Comparison of ENCODE assay signal across 8 cellular contexts in the genomic region with DNA sequence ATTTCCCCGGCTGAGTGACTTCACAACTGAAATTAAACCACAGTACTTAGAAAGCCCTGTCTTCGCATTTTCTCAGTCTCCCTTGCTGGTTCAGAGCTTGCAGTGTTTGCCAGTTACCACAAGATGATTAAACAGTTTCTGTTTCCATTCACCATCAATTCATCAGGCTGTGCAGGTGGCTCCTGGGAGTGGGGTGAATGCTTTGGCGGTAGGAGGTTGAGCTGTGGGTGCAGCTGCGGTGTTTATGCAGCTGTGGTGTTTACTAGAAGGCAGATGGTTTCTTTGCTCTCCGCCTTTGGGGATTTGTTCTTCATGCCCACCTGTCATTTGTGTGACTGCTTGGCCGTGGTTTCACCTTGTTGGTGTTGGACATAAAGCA. TPM values are rescaled to one million over a fixed set of nuclear protein-coding genes. Genes with fewer than 3 reads are reported as not detected.
DNase-seq lines count a peak whose midpoint lies in the region; ATAC-seq and TF ChIP-seq lines count a peak whose summit lies in the region.

No MANE protein-coding gene starts in this region.

- H3K4me1 ChIP-seq in ovary (ENCODE audit: insufficient read depth), result no peaks in the 10 kb centered on the region

- peak; percentile 90 for ATAC-seq in memory B cell (ENCODE audit: low read depth)

- H3K36me3 ChIP-seq in ovary, result no peaks in the 10 kb centered on the region

- no peaks in the 10 kb centered on the region for H3K9me3 ChIP-seq in ovary

- H3K27me3 ChIP-seq in ovary, result no peaks in the 10 kb centered on the region

- H3K36me3 Mint-ChIP-seq in memory B cell, result no peaks in the 10 kb centered on the region

- peaks cover 11% of the 10 kb centered on the region for H3K4me1 Mint-ChIP-seq in memory B cell

- in situ Hi-C loops in GM13976 (cut with MboI; ENCODE audit: low sequenced_read_pairs, unreplicated experiment), result no loop called here

- TF ChIP-seq EP300 in ovary (IDR thresholded peaks at IDR 0.05), result no peak

- TF ChIP-seq CTCF in GM13976 (IDR thresholded peaks at IDR 0.05; ENCODE audit: borderline replicate concordance, control extremely low read depth, extremely low read depth, insufficient read depth, missing control alignments), result no peak
- no peak for TF ChIP-seq CTCF in ovary (IDR thresholded peaks at IDR 0.05)

- peaks cover 29% of the 10 kb centered on the region for H3K27me3 Mint-ChIP-seq in memory B cell

- 16 to 30% (median 28%) methylated on average over 6 of the region's 6 CpGs for WGBS in ovary, 3 donors

- DNase-seq in GM13976 (ENCODE audit: low spot score) (peak; percentile 71), H4 (ENCODE audit: low spot score) (peak; percentile 81), NCI-H1105 (lab: John Stamatoyannopoulos, UW) (peak; percentile 69), memory B cell (ENCODE audit: low spot score in 2 of 2) (no peak), ovary (no peak), T1000 (lab: John Stamatoyannopoulos, UW) (no peak), retina (no peak)
- peak; percentile 24 to 48 for DNase-seq in activated CD4-positive, alpha-beta T cell treated with anti-CD3 and anti-CD28 coated beads for 4 hours

- H3K4me3 Mint-ChIP-seq in memory B cell, result no peak overlapping the region

- H3K27ac Mint-ChIP-seq in memory B cell, result no peak overlapping the region

- no peak overlapping the region for H3K4me3 ChIP-seq in ovary

- intact Hi-C loops in ovary (cut with DNase I), result no loop called here

- no peak for TF ChIP-seq POLR2A in ovary (IDR thresholded peaks at IDR 0.05)

- H3K27ac ChIP-seq in ovary, result no peak overlapping the region

- H3K9me3 Mint-ChIP-seq in memory B cell, result no peaks in the 10 kb centered on the region

RNA-seq across cellular contexts. Expression of a gene that starts 16.1 kb away (rescaled TPM):
- not detected in 2 replicates for total RNA-seq in H4 (2014; rRNA removed; shearing (Covaris generic))
- total RNA-seq in ovary, result under 1 TPM in 4 of 7 donors, not detected in 3; 0.17 to 0.24 (median 0.23) TPM
- polyA plus RNA-seq in ovary, result under 1 TPM in 1 of 2 donors, not detected in 1; 0.31 TPM

Comparison
In these comparisons a context has a peak if more than half of its experiments do, and no peak if none do; other contexts are left out.
1. DNase-seq: peak in GM13976 (single experiment), H4 (single experiment), NCI-H1105 (single experiment) and activated CD4-positive, alpha-beta T cell treated with anti-CD3 and anti-CD28 coated beads for 4 hours (2 of 2); none in memory B cell (0 of 2), ovary (0 of 5), T1000 (single experiment) and retina (single experiment).